ENCODE assay signal across 1 cellular context in the genomic region with DNA sequence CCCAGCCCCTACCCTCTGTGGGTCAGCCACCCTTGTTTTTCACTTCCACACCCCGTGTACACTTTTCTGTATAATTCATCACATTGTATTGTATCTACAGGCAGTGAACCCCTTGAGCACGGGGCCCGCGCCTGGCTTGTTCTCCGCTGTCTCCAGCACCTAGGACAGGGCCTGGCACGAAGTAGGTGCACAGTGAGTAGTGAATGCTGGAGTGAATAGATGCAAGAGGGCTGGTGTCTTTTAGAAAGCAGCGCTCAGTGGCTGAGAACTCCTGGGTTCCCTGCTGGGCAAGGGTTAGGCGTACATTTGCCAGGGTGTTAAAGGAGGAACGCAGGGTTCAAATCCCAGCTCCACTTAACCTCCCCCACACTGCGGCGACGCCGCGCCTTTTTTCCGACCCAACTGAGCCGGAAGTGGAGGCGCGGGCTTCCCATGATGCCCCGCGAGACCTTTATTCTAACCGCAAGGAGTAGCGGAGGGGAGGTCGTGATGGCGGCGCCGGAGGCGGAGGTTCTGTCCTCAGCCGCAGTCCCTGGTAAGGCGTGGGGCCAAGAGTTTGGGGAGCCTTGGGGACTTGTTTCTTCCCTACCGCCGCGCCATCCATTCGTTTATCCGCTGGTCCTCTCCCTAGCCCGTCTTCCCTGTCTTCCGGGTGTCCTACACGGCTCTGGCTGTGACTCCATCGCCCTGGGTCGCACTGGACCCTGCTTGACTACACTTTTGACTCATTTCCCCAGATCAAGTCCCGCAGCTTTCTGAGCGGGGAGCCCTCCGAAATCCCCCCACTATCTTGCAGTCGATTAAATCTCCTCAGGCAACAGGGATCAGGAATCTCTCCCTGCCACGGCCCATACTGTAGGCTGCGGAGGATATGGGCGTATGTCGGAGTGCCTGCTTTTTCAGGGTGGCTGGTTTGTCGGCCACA.
A peak's percentile ranks its signal among the peaks of the same experiment; 100 is the strongest.
TF ChIP-seq lines count a peak whose summit lies in the region.

A gene with protein sequence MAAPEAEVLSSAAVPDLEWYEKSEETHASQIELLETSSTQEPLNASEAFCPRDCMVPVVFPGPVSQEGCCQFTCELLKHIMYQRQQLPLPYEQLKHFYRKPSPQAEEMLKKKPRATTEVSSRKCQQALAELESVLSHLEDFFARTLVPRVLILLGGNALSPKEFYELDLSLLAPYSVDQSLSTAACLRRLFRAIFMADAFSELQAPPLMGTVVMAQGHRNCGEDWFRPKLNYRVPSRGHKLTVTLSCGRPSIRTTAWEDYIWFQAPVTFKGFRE (plus strand): TSS at position 454 of the 925 bp plus-strand sequence. CDS start 36 bp downstream, at position 490.

TF ChIP-seq in GM23338, 12 proteins besides CTCF, POLR2A, EP300 and RAD21:
- TF ChIP-seq CREB1 (CRISPR knock-in tag; IDR thresholded peaks at IDR 0.05; ENCODE audit: low read depth) (0 out of 2 replicates have a peak, but pooled peaks have one; percentile 40), NANOG (IDR thresholded peaks at IDR 0.05; ENCODE audit: borderline replicate concordance) (no peak), EZH2phosphoT487 (IDR thresholded peaks at IDR 0.05; ENCODE audit: unreplicated experiment) (no peak), POLR2AphosphoS5 (IDR thresholded peaks at IDR 0.05; ENCODE audit: low read depth) (peak; percentile 97), JUNB (IDR thresholded peaks at IDR 0.05; ENCODE audit: unreplicated experiment) (no peak), STAT1 (IDR thresholded peaks at IDR 0.05; ENCODE audit: unreplicated experiment) (no peak)
- TF ChIP-seq, protein P1, sequence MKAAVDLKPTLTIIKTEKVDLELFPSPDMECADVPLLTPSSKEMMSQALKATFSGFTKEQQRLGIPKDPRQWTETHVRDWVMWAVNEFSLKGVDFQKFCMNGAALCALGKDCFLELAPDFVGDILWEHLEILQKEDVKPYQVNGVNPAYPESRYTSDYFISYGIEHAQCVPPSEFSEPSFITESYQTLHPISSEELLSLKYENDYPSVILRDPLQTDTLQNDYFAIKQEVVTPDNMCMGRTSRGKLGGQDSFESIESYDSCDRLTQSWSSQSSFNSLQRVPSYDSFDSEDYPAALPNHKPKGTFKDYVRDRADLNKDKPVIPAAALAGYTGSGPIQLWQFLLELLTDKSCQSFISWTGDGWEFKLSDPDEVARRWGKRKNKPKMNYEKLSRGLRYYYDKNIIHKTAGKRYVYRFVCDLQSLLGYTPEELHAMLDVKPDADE (IDR thresholded peaks at IDR 0.05) = peak; percentile 47; the same call in 1 of the 2 replicates
- TF ChIP-seq, protein P2, sequence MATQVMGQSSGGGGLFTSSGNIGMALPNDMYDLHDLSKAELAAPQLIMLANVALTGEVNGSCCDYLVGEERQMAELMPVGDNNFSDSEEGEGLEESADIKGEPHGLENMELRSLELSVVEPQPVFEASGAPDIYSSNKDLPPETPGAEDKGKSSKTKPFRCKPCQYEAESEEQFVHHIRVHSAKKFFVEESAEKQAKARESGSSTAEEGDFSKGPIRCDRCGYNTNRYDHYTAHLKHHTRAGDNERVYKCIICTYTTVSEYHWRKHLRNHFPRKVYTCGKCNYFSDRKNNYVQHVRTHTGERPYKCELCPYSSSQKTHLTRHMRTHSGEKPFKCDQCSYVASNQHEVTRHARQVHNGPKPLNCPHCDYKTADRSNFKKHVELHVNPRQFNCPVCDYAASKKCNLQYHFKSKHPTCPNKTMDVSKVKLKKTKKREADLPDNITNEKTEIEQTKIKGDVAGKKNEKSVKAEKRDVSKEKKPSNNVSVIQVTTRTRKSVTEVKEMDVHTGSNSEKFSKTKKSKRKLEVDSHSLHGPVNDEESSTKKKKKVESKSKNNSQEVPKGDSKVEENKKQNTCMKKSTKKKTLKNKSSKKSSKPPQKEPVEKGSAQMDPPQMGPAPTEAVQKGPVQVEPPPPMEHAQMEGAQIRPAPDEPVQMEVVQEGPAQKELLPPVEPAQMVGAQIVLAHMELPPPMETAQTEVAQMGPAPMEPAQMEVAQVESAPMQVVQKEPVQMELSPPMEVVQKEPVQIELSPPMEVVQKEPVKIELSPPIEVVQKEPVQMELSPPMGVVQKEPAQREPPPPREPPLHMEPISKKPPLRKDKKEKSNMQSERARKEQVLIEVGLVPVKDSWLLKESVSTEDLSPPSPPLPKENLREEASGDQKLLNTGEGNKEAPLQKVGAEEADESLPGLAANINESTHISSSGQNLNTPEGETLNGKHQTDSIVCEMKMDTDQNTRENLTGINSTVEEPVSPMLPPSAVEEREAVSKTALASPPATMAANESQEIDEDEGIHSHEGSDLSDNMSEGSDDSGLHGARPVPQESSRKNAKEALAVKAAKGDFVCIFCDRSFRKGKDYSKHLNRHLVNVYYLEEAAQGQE (IDR thresholded peaks at IDR 0.05; ENCODE audit: unreplicated experiment) = peak; percentile 87
TF ChIP-seq in GM23338: peak in this region for 4.
